Comparison of ENCODE assay signal across 24 cellular contexts in the genomic region with DNA sequence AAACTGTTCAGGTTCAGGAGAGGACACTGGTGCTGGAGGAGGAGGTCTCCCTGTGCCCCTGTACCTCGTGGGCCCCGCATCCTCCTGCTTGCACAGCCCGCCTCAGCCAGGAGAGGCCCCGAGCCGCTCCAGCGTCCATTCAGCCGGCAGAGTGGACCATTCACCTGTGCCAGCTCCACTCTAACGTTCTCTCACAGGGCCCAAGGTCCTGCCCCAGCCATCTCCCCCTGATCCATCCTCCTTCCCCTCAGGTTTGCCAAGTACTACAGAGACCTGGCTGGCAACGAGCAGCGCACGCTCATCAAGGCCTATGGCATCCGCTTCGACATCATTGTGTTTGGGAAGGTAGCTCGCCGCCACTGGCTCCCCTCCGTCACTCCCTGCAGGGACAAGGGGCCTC. TPM values are rescaled to one million over a fixed set of nuclear protein-coding genes. Genes with fewer than 3 reads are reported as not detected.
DNase-seq lines count a peak whose midpoint lies in the region; ATAC-seq and TF ChIP-seq lines count a peak whose summit lies in the region.
"Had no signal": no experiment of that assay in that cellular context is flagged by ENCODE, and none has a peak within 500 bp of the region (broad histone marks: within the 10 kb centered on the region; RNA-seq: fewer than 3 reads in every experiment).

No MANE protein-coding gene starts in this region.

- ATAC-seq in stimulated activated naive CD8-positive, alpha-beta T cell treated with anti-CD3 and anti-CD28 coated beads, Interleukin-15, Interleukin-2, amounts not matched to agents 100 U/mL and 50 U/mL, for 24 hours, result peak; percentile 15
- ATAC-seq in stimulated activated naive CD8-positive, alpha-beta T cell treated with anti-CD3 and anti-CD28 coated beads, Interleukin-15, amount 100 ng/mL, for 72 hours, result no peak
- no peak for ATAC-seq in stimulated activated effector memory CD8-positive, alpha-beta T cell treated with anti-CD3 and anti-CD28 coated beads, Interleukin-12 subunit alpha, Interleukin-12 subunit beta, amount 100 ng/mL, for 72 hours
- ATAC-seq: CD8-positive, alpha-beta T cell; GM12878 had no signal

- H3K36me3 Mint-ChIP-seq in stimulated activated effector memory CD8-positive, alpha-beta T cell treated with anti-CD3 and anti-CD28 coated beads, Interleukin-12 subunit alpha, Interleukin-12 subunit beta, amount 100 ng/mL, for 72 hours, result peaks cover 87% of the 10 kb centered on the region

- H3K36me3 ChIP-seq in suprapubic skin, result peaks cover 35% of the 10 kb centered on the region

- TF ChIP-seq CTCF in VCaP (conservative IDR thresholded peaks at IDR 0.05) (no peak), suprapubic skin (IDR thresholded peaks at IDR 0.05) (no peak)

- H3K4me3 ChIP-seq in suprapubic skin, result no peak overlapping the region
- H3K4me3 ChIP-seq: GM12878, Peyer's patch had no signal

- H3K27ac ChIP-seq in VCaP (peak overlapping the region; percentile 82; the same call in 1 of the 2 replicates), suprapubic skin (no peak overlapping the region)
- H3K27ac ChIP-seq: C4-2B, KMS-11, Peyer's patch had no signal

- H3K9me3 ChIP-seq in suprapubic skin, result no peaks in the 10 kb centered on the region
- H3K9me3 ChIP-seq: Caco-2, Peyer's patch had no signal

- no peak overlapping the region for H3K4me3 Mint-ChIP-seq in stimulated activated naive CD8-positive, alpha-beta T cell treated with anti-CD3 and anti-CD28 coated beads, Interleukin-15, amount 100 ng/mL, for 72 hours
- H3K4me3 Mint-ChIP-seq in stimulated activated effector memory CD8-positive, alpha-beta T cell treated with anti-CD3 and anti-CD28 coated beads, Interleukin-12 subunit alpha, Interleukin-12 subunit beta, amount 100 ng/mL, for 72 hours, result no peak overlapping the region
- H3K4me3 Mint-ChIP-seq: B cell; CD8-positive, alpha-beta T cell had no signal

- peaks cover 18% of the 10 kb centered on the region for H3K4me1 Mint-ChIP-seq in stimulated activated naive CD8-positive, alpha-beta T cell treated with anti-CD3 and anti-CD28 coated beads, Interleukin-15, amount 100 ng/mL, for 72 hours
- peaks cover 11% of the 10 kb centered on the region for H3K4me1 Mint-ChIP-seq in stimulated activated effector memory CD8-positive, alpha-beta T cell treated with anti-CD3 and anti-CD28 coated beads, Interleukin-12 subunit alpha, Interleukin-12 subunit beta, amount 100 ng/mL, for 72 hours

- no peak overlapping the region for H3K27ac Mint-ChIP-seq in stimulated activated naive CD8-positive, alpha-beta T cell treated with anti-CD3 and anti-CD28 coated beads, Interleukin-15, amount 100 ng/mL, for 72 hours
- H3K27ac Mint-ChIP-seq in stimulated activated effector memory CD8-positive, alpha-beta T cell treated with anti-CD3 and anti-CD28 coated beads, Interleukin-12 subunit alpha, Interleukin-12 subunit beta, amount 100 ng/mL, for 72 hours, result peak overlapping the region; percentile 67
- H3K27ac Mint-ChIP-seq: B cell; CD8-positive, alpha-beta T cell had no signal

- H3K9me3 Mint-ChIP-seq in stimulated activated naive CD8-positive, alpha-beta T cell treated with anti-CD3 and anti-CD28 coated beads, Interleukin-15, amount 100 ng/mL, for 72 hours, result no peaks in the 10 kb centered on the region
- no peaks in the 10 kb centered on the region for H3K9me3 Mint-ChIP-seq in stimulated activated effector memory CD8-positive, alpha-beta T cell treated with anti-CD3 and anti-CD28 coated beads, Interleukin-12 subunit alpha, Interleukin-12 subunit beta, amount 100 ng/mL, for 72 hours
- H3K9me3 Mint-ChIP-seq: CD8-positive, alpha-beta T cell had no signal

- peaks cover 6% of the 10 kb centered on the region for H3K4me1 ChIP-seq in suprapubic skin

- no peaks in the 10 kb centered on the region for H3K27me3 ChIP-seq in suprapubic skin
- H3K27me3 ChIP-seq: Peyer's patch had no signal

- H3K27me3 Mint-ChIP-seq in stimulated activated naive CD8-positive, alpha-beta T cell treated with anti-CD3 and anti-CD28 coated beads, Interleukin-15, amount 100 ng/mL, for 72 hours, result no peaks in the 10 kb centered on the region
- H3K27me3 Mint-ChIP-seq: B cell had no signal

- DNase-seq in stimulated activated naive CD8-positive, alpha-beta T cell treated with anti-CD3 and anti-CD28 coated beads, Interleukin-15, Interleukin-2, amounts not matched to agents 100 U/mL and 50 U/mL, for 24 hours, result no peak
- no peak for DNase-seq in stimulated activated naive CD8-positive, alpha-beta T cell treated with anti-CD3 and anti-CD28 coated beads, Interleukin-15, amount 100 ng/mL, for 72 hours
- DNase-seq in islet precursor cell (peak; percentile 51), suprapubic skin (ENCODE audit: low spot score in 2 of 2) (no peak), T1000 (lab: John Stamatoyannopoulos, UW) (no peak)
- no peak for DNase-seq in stimulated activated effector memory CD8-positive, alpha-beta T cell treated with anti-CD3 and anti-CD28 coated beads, Interleukin-12 subunit alpha, Interleukin-12 subunit beta, amount 100 ng/mL, for 72 hours (ENCODE audit: low spot score in 2 of 2)
- DNase-seq in stimulated activated CD4-positive, alpha-beta T cell treated with anti-CD3 and anti-CD28 coated beads, Interleukin-12 subunit alpha, Interleukin-12 subunit beta, amount 100 ng/mL, for 4 hours, result no peak
- DNase-seq: Caco-2; CD8-positive, alpha-beta T cell; GDM1; GOT3; IMR-90; MM.1S; NCI-H1694; NCI-H2029 treated with DMSO at 0.1 percent for 48 hours; NCI-H446 treated with DMSO at 0.1 percent for 48 hours; NCI-H526 treated with DMSO at 0.1 percent for 48 hours; Peyer's patch; SHP77 treated with DMSO at 0.1 percent for 48 hours had no signal

- no peak for TF ChIP-seq EP300 in suprapubic skin (IDR thresholded peaks at IDR 0.05)

- TF ChIP-seq POLR2A in suprapubic skin (IDR thresholded peaks at IDR 0.05), result no peak

- 82% methylated on average over 15 of the region's 16 CpGs for WGBS in suprapubic skin

RNA-seq across cellular contexts. Expression of gene P2RX4, which starts 22.2 kb away (rescaled TPM):
- 10 to 100 TPM in 3 of 4 donors, 1 to 10 TPM in 1; 7.9 to 22.4 (median 15.4) TPM for total RNA-seq in suprapubic skin
